ENCODE assay signal across 5 cellular contexts in genomic region chr7:77026349-77026748, GRCh38. TPM values are rescaled to one million over a fixed set of nuclear protein-coding genes. Genes with fewer than 3 reads are reported as not detected.
"Had no signal": no experiment of that assay in that cellular context is flagged by ENCODE, and none has a peak within 500 bp of the region (broad histone marks: within the 10 kb centered on the region; RNA-seq: fewer than 3 reads in every experiment).

No MANE protein-coding gene starts in this region.

RNA-seq across cellular contexts. Expression of gene SPDYE17, which starts 5.8 kb away (rescaled TPM):
- total RNA-seq: HepG2, HT-29, HT1080, IMR-90 had no signal
- polyA plus RNA-seq: HepG2, IgD-negative memory B cell, IMR-90 had no signal

RNA-seq across cellular contexts. Expression of gene SPDYE18, which starts 36.0 kb away (rescaled TPM):
- total RNA-seq: HT-29, HT1080, IMR-90 had no signal
- polyA plus RNA-seq: HepG2, IgD-negative memory B cell, IMR-90 had no signal
